In genomic region chr1:81576996-81577697, GRCh38 we compare ENCODE assay signal across 18 cellular contexts.
DNase-seq lines count a peak whose midpoint lies in the region; ATAC-seq and TF ChIP-seq lines count a peak whose summit lies in the region.
"Had no signal": no experiment of that assay in that cellular context is flagged by ENCODE, and none has a peak within 500 bp of the region (broad histone marks: within the 10 kb centered on the region; RNA-seq: fewer than 3 reads in every experiment).

No MANE protein-coding gene starts in this region.

- H3K4me3 ChIP-seq in GM23338 (no peak overlapping the region), heart right ventricle (no peak overlapping the region), neural cell (ENCODE audit: low read length) (peak overlapping the region; percentile 17)
- H3K4me3 ChIP-seq: BLaER1, HAP-1 had no signal

- H3K9me3 ChIP-seq in heart right ventricle (no peaks in the 10 kb centered on the region), neural cell (ENCODE audit: low read length) (no peaks in the 10 kb centered on the region)
- H3K9me3 ChIP-seq: BLaER1, HAP-1 had no signal

- H4K20me1 ChIP-seq in GM23338 (replicated peaks; ENCODE audit: insufficient read depth) (no peaks in the 10 kb centered on the region), neural cell (ENCODE audit: insufficient read depth) (no peaks in the 10 kb centered on the region)
- H4K20me1 ChIP-seq: BLaER1 had no signal

- H3K36me3 Mint-ChIP-seq in GM23338 (ENCODE audit: low read depth): no peaks in the 10 kb centered on the region
- H3K36me3 Mint-ChIP-seq in effector memory CD8-positive, alpha-beta T cell (ENCODE audit: insufficient read depth): no peaks in the 10 kb centered on the region

- peak; percentile 67 for TF ChIP-seq EP300 in neural cell (conservative IDR thresholded peaks at IDR 0.05; ENCODE audit: poor library complexity, severe bottlenecking)

- peak; percentile 11 for TF ChIP-seq RAD21 in neural cell (conservative IDR thresholded peaks at IDR 0.05)

- no peak for ATAC-seq in GM23338
- peak in 5 of 8 donors; percentile 31 to 77 (median 43) for ATAC-seq in heart right ventricle
- no peak for ATAC-seq in effector memory CD8-positive, alpha-beta T cell (replicated peaks)

- H3K27ac ChIP-seq in GM23338 (ENCODE audit: low read depth): no peak overlapping the region
- H3K27ac ChIP-seq in heart right ventricle: no peak overlapping the region
- H3K27ac ChIP-seq in neural cell (ENCODE audit: low read length): no peak overlapping the region
- H3K27ac ChIP-seq: BLaER1 had no signal

- H3K9me3 Mint-ChIP-seq in GM23338: no peaks in the 10 kb centered on the region; the same call in 2 of the 3 replicates
- peaks cover 7% of the 10 kb centered on the region in 2 donors for H3K9me3 Mint-ChIP-seq in effector memory CD8-positive, alpha-beta T cell
- H3K9me3 Mint-ChIP-seq: CD4-positive, alpha-beta T cell had no signal

- peak overlapping the region; percentile 14; the same call in 1 of the 2 replicates for H2AFZ ChIP-seq in GM23338
- no peak overlapping the region for H2AFZ ChIP-seq in neural cell (ENCODE audit: low read depth, low read length)

- H3K9me2 ChIP-seq in GM23338 (ENCODE audit: insufficient read depth) (no peaks in the 10 kb centered on the region), neural cell (ENCODE audit: insufficient read depth, low read length) (no peaks in the 10 kb centered on the region)

- H3F3A ChIP-seq in GM23338 (replicated peaks; ENCODE audit: low read depth) (no peaks in the 10 kb centered on the region), neural cell (ENCODE audit: insufficient read depth, low read length, poor library complexity, severe bottlenecking) (no peaks in the 10 kb centered on the region)

- WGBS in heart right ventricle, 2 donors: 49 to 68% methylated on average over 7 of the region's 7 CpGs

- intact Hi-C loops in heart right ventricle (cut with DNase I): no loop called here

- peaks cover 46% of the 10 kb centered on the region for H3K4me1 Mint-ChIP-seq in GM23338
- no peaks in the 10 kb centered on the region for H3K4me1 Mint-ChIP-seq in effector memory CD8-positive, alpha-beta T cell (ENCODE audit: low read depth in 2 of 2)

- no peak overlapping the region for H3K9ac ChIP-seq in neural cell (ENCODE audit: low read length)
- H3K9ac ChIP-seq: BLaER1 had no signal

- no peak overlapping the region for H3K4me2 ChIP-seq in GM23338
- peak overlapping the region; percentile 28 for H3K4me2 ChIP-seq in neural cell (ENCODE audit: low read length)
- H3K4me2 ChIP-seq: BLaER1 had no signal

- H3K27ac Mint-ChIP-seq in GM23338: no peak overlapping the region
- H3K27ac Mint-ChIP-seq in effector memory CD8-positive, alpha-beta T cell: no peak overlapping the region
- H3K27ac Mint-ChIP-seq: CD4-positive, alpha-beta T cell had no signal

- H3K27me3 ChIP-seq in GM23338 (ENCODE audit: insufficient read depth) (no peaks in the 10 kb centered on the region), heart right ventricle (no peaks in the 10 kb centered on the region), neural cell (ENCODE audit: insufficient read depth, low read depth, low read length) (no peaks in the 10 kb centered on the region)
- H3K27me3 ChIP-seq: BLaER1 had no signal

- H3K79me2 ChIP-seq in GM23338 (replicated peaks; ENCODE audit: insufficient read depth) (no peaks in the 10 kb centered on the region), neural cell (replicated peaks; ENCODE audit: insufficient read depth, low read length) (no peaks in the 10 kb centered on the region)

- H3K4me1 ChIP-seq in GM23338 (ENCODE audit: insufficient read depth): peaks cover 32% of the 10 kb centered on the region
- peaks cover 0 to 27% (median 17%) of the 10 kb centered on the region in 9 donors for H3K4me1 ChIP-seq in heart right ventricle

- peaks cover 2% of the 10 kb centered on the region for H3K27me3 Mint-ChIP-seq in GM23338 (ENCODE audit: insufficient read depth, low read depth, poor library complexity)
- H3K27me3 Mint-ChIP-seq in effector memory CD8-positive, alpha-beta T cell: no peaks in the 10 kb centered on the region
- H3K27me3 Mint-ChIP-seq: CD4-positive, alpha-beta T cell had no signal

- no peak overlapping the region for H3K4me3 Mint-ChIP-seq in GM23338
- H3K4me3 Mint-ChIP-seq in effector memory CD8-positive, alpha-beta T cell: no peak overlapping the region
- H3K4me3 Mint-ChIP-seq: CD4-positive, alpha-beta T cell had no signal

- H3K36me3 ChIP-seq in GM23338 (ENCODE audit: insufficient read depth): no peaks in the 10 kb centered on the region
- H3K36me3 ChIP-seq in heart right ventricle: no peaks in the 10 kb centered on the region
- no peaks in the 10 kb centered on the region for H3K36me3 ChIP-seq in neural cell (ENCODE audit: insufficient read depth, low read length)
- H3K36me3 ChIP-seq: BLaER1, HAP-1 had no signal

- DNase-seq in Ammon's horn (ENCODE audit: low spot score) (peak; percentile 5), GM23338 (ENCODE audit: low spot score) (no peak), heart right ventricle (no peak)
- no peak for DNase-seq in activated naive CD4-positive, alpha-beta T cell treated with Interleukin-2 at 50 U/mL for 16 hours
- no peak for DNase-seq in stimulated activated CD4-positive, alpha-beta T cell treated with anti-CD3 and anti-CD28 coated beads, Interleukin-15, amount 100 ng/mL, for 24 hours
- DNase-seq in effector memory CD8-positive, alpha-beta T cell: no peak
- DNase-seq: CD4-positive, alpha-beta T cell; COR-L47; KG1; NCI-H1092 treated with DMSO at 0.1 percent for 48 hours; NCI-H1436 treated with DMSO at 0.1 percent for 48 hours; NCI-H1930; NCI-H226; NCI-H524; OCI-M1 had no signal

- no peak for TF ChIP-seq CTCF in GM23338 (conservative IDR thresholded peaks at IDR 0.05; ENCODE audit: low read depth in 2 of 2)
- TF ChIP-seq CTCF in heart right ventricle (IDR thresholded peaks at IDR 0.05): no peak
- TF ChIP-seq CTCF in neural cell (IDR thresholded peaks at IDR 0.05; ENCODE audit: poor library complexity, severe bottlenecking): no peak

TF ChIP-seq in GM23338, 12 proteins besides CTCF, POLR2A, EP300 and RAD21 (continues in another document):
- TF ChIP-seq ZNF331 (CRISPR knock-in tag; IDR thresholded peaks at IDR 0.05; ENCODE audit: low read depth): no peak
- TF ChIP-seq EZH2 (IDR thresholded peaks at IDR 0.05; ENCODE audit: low read depth, unreplicated experiment): no peak
- no peak for TF ChIP-seq POLR2AphosphoS5 (IDR thresholded peaks at IDR 0.05; ENCODE audit: low read depth)
- TF ChIP-seq ETS1 (IDR thresholded peaks at IDR 0.05): no peak
- no peak for TF ChIP-seq JUNB (IDR thresholded peaks at IDR 0.05; ENCODE audit: unreplicated experiment)
- no peak for TF ChIP-seq EZH2phosphoT487 (IDR thresholded peaks at IDR 0.05; ENCODE audit: unreplicated experiment)

TF ChIP-seq in neural cell, 6 proteins besides CTCF, POLR2A, EP300 and RAD21:
- peak; percentile 16 for TF ChIP-seq SMC3 (conservative IDR thresholded peaks at IDR 0.05; ENCODE audit: poor library complexity)
- no peak for TF ChIP-seq EZH2 (IDR thresholded peaks at IDR 0.05; ENCODE audit: borderline replicate concordance, insufficient read depth, low read length, poor library complexity, severe bottlenecking)
- no peak for TF ChIP-seq TAF1 (IDR thresholded peaks at IDR 0.05; ENCODE audit: low read depth)
- TF ChIP-seq, protein P1, sequence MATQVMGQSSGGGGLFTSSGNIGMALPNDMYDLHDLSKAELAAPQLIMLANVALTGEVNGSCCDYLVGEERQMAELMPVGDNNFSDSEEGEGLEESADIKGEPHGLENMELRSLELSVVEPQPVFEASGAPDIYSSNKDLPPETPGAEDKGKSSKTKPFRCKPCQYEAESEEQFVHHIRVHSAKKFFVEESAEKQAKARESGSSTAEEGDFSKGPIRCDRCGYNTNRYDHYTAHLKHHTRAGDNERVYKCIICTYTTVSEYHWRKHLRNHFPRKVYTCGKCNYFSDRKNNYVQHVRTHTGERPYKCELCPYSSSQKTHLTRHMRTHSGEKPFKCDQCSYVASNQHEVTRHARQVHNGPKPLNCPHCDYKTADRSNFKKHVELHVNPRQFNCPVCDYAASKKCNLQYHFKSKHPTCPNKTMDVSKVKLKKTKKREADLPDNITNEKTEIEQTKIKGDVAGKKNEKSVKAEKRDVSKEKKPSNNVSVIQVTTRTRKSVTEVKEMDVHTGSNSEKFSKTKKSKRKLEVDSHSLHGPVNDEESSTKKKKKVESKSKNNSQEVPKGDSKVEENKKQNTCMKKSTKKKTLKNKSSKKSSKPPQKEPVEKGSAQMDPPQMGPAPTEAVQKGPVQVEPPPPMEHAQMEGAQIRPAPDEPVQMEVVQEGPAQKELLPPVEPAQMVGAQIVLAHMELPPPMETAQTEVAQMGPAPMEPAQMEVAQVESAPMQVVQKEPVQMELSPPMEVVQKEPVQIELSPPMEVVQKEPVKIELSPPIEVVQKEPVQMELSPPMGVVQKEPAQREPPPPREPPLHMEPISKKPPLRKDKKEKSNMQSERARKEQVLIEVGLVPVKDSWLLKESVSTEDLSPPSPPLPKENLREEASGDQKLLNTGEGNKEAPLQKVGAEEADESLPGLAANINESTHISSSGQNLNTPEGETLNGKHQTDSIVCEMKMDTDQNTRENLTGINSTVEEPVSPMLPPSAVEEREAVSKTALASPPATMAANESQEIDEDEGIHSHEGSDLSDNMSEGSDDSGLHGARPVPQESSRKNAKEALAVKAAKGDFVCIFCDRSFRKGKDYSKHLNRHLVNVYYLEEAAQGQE (IDR thresholded peaks at IDR 0.05; ENCODE audit: borderline replicate concordance): no peak
- TF ChIP-seq MXI1 (conservative IDR thresholded peaks at IDR 0.05; ENCODE audit: poor library complexity, severe bottlenecking): no peak
- TF ChIP-seq POLR2AphosphoS5 (IDR thresholded peaks at IDR 0.05): peak; percentile 36

Comparison
In these comparisons a context has a peak if more than half of its experiments do, and no peak if none do; other contexts are left out.
1. ATAC-seq: peak in heart right ventricle (5 of 8); none in GM23338 (single experiment) and effector memory CD8-positive, alpha-beta T cell (single experiment).